Comparison of ENCODE assay signal across 22 cellular contexts in genomic region chr15:68184616-68185470, GRCh38. TPM values are rescaled to one million over a fixed set of nuclear protein-coding genes. Genes with fewer than 3 reads are reported as not detected.
DNase-seq lines count a peak whose midpoint lies in the region; ATAC-seq and TF ChIP-seq lines count a peak whose summit lies in the region.
"Had no signal": no experiment of that assay in that cellular context is flagged by ENCODE, and none has a peak within 500 bp of the region (broad histone marks: within the 10 kb centered on the region; RNA-seq: fewer than 3 reads in every experiment).

No MANE protein-coding gene starts in this region.

- DNase-seq in SK-N-SH (peak; percentile 8), esophagus muscularis mucosa (ENCODE audit: extremely low spot score) (no peak), WERI-Rb-1 (no peak), SW 1271 (lab: John Stamatoyannopoulos, UW) (no peak), SW480 (ENCODE audit: low spot score) (no peak)
- no peak for DNase-seq in stimulated activated naive CD8-positive, alpha-beta T cell treated with anti-CD3 and anti-CD28 coated beads, Interleukin-15, Interleukin-2, amounts not matched to agents 100 U/mL and 50 U/mL, for 24 hours
- DNase-seq: activated CD4-positive, alpha-beta T cell treated with anti-CD3 and anti-CD28 coated beads, Interleukin-2, amount 50 U/mL, for 1 hour; AML-193; brain microvascular endothelial cell; effector memory CD4-positive, alpha-beta T cell; KG1; kidney; lower lobe of right lung; NCI-H187 treated with DMSO at 0.1 percent for 48 hours; NCI-H69 had no signal

- 87% methylated on average over 4 of the region's 5 CpGs for WGBS in SK-N-SH (ENCODE audit: low lambda C conversion rate)
- WGBS in esophagus muscularis mucosa = 92% methylated on average over 5 of the region's 5 CpGs

- POLR2A ChIA-PET in SK-N-SH (lab: Yijun Ruan, JAX) = interaction anchor here (0.7 kb wide), 1 partner anchor 44 kb away, joined by 3 read pairs; no protein-coding TSS in a partner anchor

- TF ChIP-seq POLR2A in esophagus muscularis mucosa (IDR thresholded peaks at IDR 0.05; ENCODE audit: low read depth) = no peak

- H3K27ac ChIP-seq in SK-N-SH (ENCODE audit: low read depth in 2 of 2, low read length in 1 of 2) = peak overlapping the region in 1 of 2 experiments; percentile 63; a peak in 2 of 4 replicates
- peak overlapping the region in 3 of 4 donors; percentile 31 to 84 (median 79) for H3K27ac ChIP-seq in esophagus muscularis mucosa (replicated peaks in 1 of 4)
- no peak overlapping the region for H3K27ac ChIP-seq in WERI-Rb-1
- H3K27ac ChIP-seq: 22Rv1, brain microvascular endothelial cell, lower lobe of right lung, suprapubic skin had no signal

- H3K4me1 ChIP-seq in SK-N-SH (ENCODE audit: control insufficient read depth in 1 of 2, insufficient read depth in 2 of 2, low read depth in 1 of 2, low read length in 1 of 2) (peaks cover 20 to 24% of the 10 kb centered on the region in 2 experiments), esophagus muscularis mucosa (peaks cover 25 to 57% (median 48%) of the 10 kb centered on the region in 4 donors)
- H3K4me1 ChIP-seq: HAP-1 had no signal

- H3K9me3 ChIP-seq in SK-N-SH = no peaks in the 10 kb centered on the region
- H3K9me3 ChIP-seq in esophagus muscularis mucosa = no peaks in the 10 kb centered on the region
- no peaks in the 10 kb centered on the region for H3K9me3 ChIP-seq in WERI-Rb-1 (ENCODE audit: severe bottlenecking)
- H3K9me3 ChIP-seq: HAP-1, lower lobe of right lung, suprapubic skin had no signal

- no peaks in the 10 kb centered on the region; the same call in 1 of the 2 replicates for H3K79me2 ChIP-seq in SK-N-SH (ENCODE audit: insufficient read depth)

- H3K36me3 Mint-ChIP-seq in stimulated activated naive CD8-positive, alpha-beta T cell treated with anti-CD3 and anti-CD28 coated beads, Interleukin-15, Interleukin-2, amounts not matched to agents 100 ng/mL and 50 ng/mL, for 24 hours (ENCODE audit: low read depth) = peaks cover 75% of the 10 kb centered on the region

- peaks cover 33% of the 10 kb centered on the region for H3F3A ChIP-seq in SK-N-SH (replicated peaks; ENCODE audit: insufficient read depth)

- no peak overlapping the region for H2AFZ ChIP-seq in SK-N-SH (ENCODE audit: low read depth)

- H3K4me3 Mint-ChIP-seq in stimulated activated naive CD8-positive, alpha-beta T cell treated with anti-CD3 and anti-CD28 coated beads, Interleukin-15, Interleukin-2, amounts not matched to agents 100 ng/mL and 50 ng/mL, for 24 hours = no peak overlapping the region
- H3K4me3 Mint-ChIP-seq: neural crest cell had no signal

- TF ChIP-seq CTCF in SK-N-SH (IDR thresholded peaks at IDR 0.05) = no peak
- TF ChIP-seq CTCF in esophagus muscularis mucosa (IDR thresholded peaks at IDR 0.05) = no peak
- no peak for TF ChIP-seq CTCF in WERI-Rb-1 (IDR thresholded peaks at IDR 0.05; ENCODE audit: low read depth, low read length)

- no peaks in the 10 kb centered on the region for H3K9me3 Mint-ChIP-seq in stimulated activated naive CD8-positive, alpha-beta T cell treated with anti-CD3 and anti-CD28 coated beads, Interleukin-15, Interleukin-2, amounts not matched to agents 100 ng/mL and 50 ng/mL, for 24 hours
- H3K9me3 Mint-ChIP-seq: neural crest cell had no signal

- H3K27me3 ChIP-seq in SK-N-SH (ENCODE audit: insufficient read depth) = no peaks in the 10 kb centered on the region
- no peaks in the 10 kb centered on the region for H3K27me3 ChIP-seq in esophagus muscularis mucosa
- H3K27me3 ChIP-seq in WERI-Rb-1 (ENCODE audit: insufficient read depth, low read depth, severe bottlenecking) = no peaks in the 10 kb centered on the region
- H3K27me3 ChIP-seq: brain microvascular endothelial cell, suprapubic skin had no signal

- no peak for ATAC-seq in SK-N-SH treated with all-trans-retinoic acid at 6 μM for 48 hours
- no peak for ATAC-seq in stimulated activated naive CD8-positive, alpha-beta T cell treated with anti-CD3 and anti-CD28 coated beads, Interleukin-15, Interleukin-2, amounts not matched to agents 100 U/mL and 50 U/mL, for 24 hours

- no peaks in the 10 kb centered on the region for H3K9me2 ChIP-seq in SK-N-SH

- H3K4me3 ChIP-seq in SK-N-SH (ENCODE audit: low read depth in 2 of 2, low read length in 1 of 2) = no peak overlapping the region
- H3K4me3 ChIP-seq in esophagus muscularis mucosa = no peak overlapping the region
- no peak overlapping the region for H3K4me3 ChIP-seq in WERI-Rb-1 (ENCODE audit: low read depth, low read length)
- H3K4me3 ChIP-seq: HAP-1, lower lobe of right lung, suprapubic skin had no signal

- TF ChIP-seq EP300 in SK-N-SH (IDR thresholded peaks at IDR 0.05; ENCODE audit: borderline replicate concordance in 1 of 2, low read depth in 1 of 2, low read length in 1 of 2) (peak in 1 of 2 experiments; percentile 73; a peak in 2 of 4 replicates), esophagus muscularis mucosa (IDR thresholded peaks at IDR 0.05) (no peak)

- no peak overlapping the region for H3K9ac ChIP-seq in SK-N-SH

- peaks cover 3% of the 10 kb centered on the region for H3K4me1 Mint-ChIP-seq in stimulated activated naive CD8-positive, alpha-beta T cell treated with anti-CD3 and anti-CD28 coated beads, Interleukin-15, Interleukin-2, amounts not matched to agents 100 ng/mL and 50 ng/mL, for 24 hours (ENCODE audit: low read depth)
- H3K4me1 Mint-ChIP-seq: neural crest cell had no signal

- H3K4me2 ChIP-seq in SK-N-SH = no peak overlapping the region

- H3K36me3 ChIP-seq in SK-N-SH (replicated peaks in 1 of 2; ENCODE audit: control insufficient read depth in 1 of 2, insufficient read depth in 2 of 2, low read length in 1 of 2) (peaks cover 43 to 46% of the 10 kb centered on the region in 2 experiments), esophagus muscularis mucosa (peaks cover 9 to 56% (median 45%) of the 10 kb centered on the region in 4 donors), WERI-Rb-1 (peaks cover 57% of the 10 kb centered on the region)

- intact Hi-C loops in esophagus muscularis mucosa (cut with DNase I) = no loop called here

- H3K27ac Mint-ChIP-seq in stimulated activated naive CD8-positive, alpha-beta T cell treated with anti-CD3 and anti-CD28 coated beads, Interleukin-15, Interleukin-2, amounts not matched to agents 100 ng/mL and 50 ng/mL, for 24 hours = peak overlapping the region; percentile 17
- H3K27ac Mint-ChIP-seq: progenitor cell of endocrine pancreas had no signal

- no peak for TF ChIP-seq RAD21 in SK-N-SH (IDR thresholded peaks at IDR 0.05; ENCODE audit: low read length)

- no peaks in the 10 kb centered on the region for H3K27me3 Mint-ChIP-seq in stimulated activated naive CD8-positive, alpha-beta T cell treated with anti-CD3 and anti-CD28 coated beads, Interleukin-15, Interleukin-2, amounts not matched to agents 100 ng/mL and 50 ng/mL, for 24 hours
- H3K27me3 Mint-ChIP-seq: progenitor cell of endocrine pancreas had no signal

- CTCF ChIA-PET in SK-N-SH (lab: Yijun Ruan, JAX) = interaction anchor here (0.9 to 3.2 kb wide), 8 partner anchors 11 to 321 kb away, joined by 3 to 14 read pairs (median 3); no protein-coding TSS in a partner anchor

- no peaks in the 10 kb centered on the region for H4K20me1 ChIP-seq in SK-N-SH (ENCODE audit: insufficient read depth)

TF ChIP-seq in SK-N-SH, 30 proteins besides CTCF, POLR2A, EP300 and RAD21:
- peak; percentile 59; the same call in 1 of the 2 replicates for TF ChIP-seq GATA2 (CRISPR knock-in tag; IDR thresholded peaks at IDR 0.05)
- TF ChIP-seq POLR2AphosphoS5 (IDR thresholded peaks at IDR 0.05; ENCODE audit: low read depth, low read length) = no peak
- TF ChIP-seq IRF3 (IDR thresholded peaks at IDR 0.05; ENCODE audit: low read depth, low read length) = no peak

TF ChIP-seq in SK-N-SH treated with all-trans-retinoic acid at 6 μM for 48 hours, 23 proteins besides CTCF, POLR2A, EP300 and RAD21:
- TF ChIP-seq ESRRG (CRISPR knock-in tag; IDR thresholded peaks at IDR 0.05) (no peak), ARNTL (CRISPR knock-in tag; IDR thresholded peaks at IDR 0.05; ENCODE audit: borderline replicate concordance, low read depth) (no peak), ZFP30 (CRISPR knock-in tag; IDR thresholded peaks at IDR 0.05) (no peak), PPARA (CRISPR knock-in tag; IDR thresholded peaks at IDR 0.05; ENCODE audit: borderline replicate concordance) (no peak)

RNA-seq across cellular contexts. Expression of gene CALML4, which starts 20.3 kb away (rescaled TPM):
- 3.1 and 3.2 TPM in 2 replicates for polyA plus RNA-seq in SK-N-SH (2012; rRNA removed)
- 2.3 and 3.9 TPM in 2 replicates for polyA plus RNA-seq in SK-N-SH (2012; cell fraction: cytosol; rRNA removed)
- 18.6 and 20.9 TPM in 2 replicates for polyA plus RNA-seq in SK-N-SH (2012; cell fraction: nucleus; rRNA removed)
- total RNA-seq in esophagus muscularis mucosa = 10 to 100 TPM; 14.2 to 45.8 (median 32.1) TPM

RNA-seq across cellular contexts. Expression of gene CLN6, which starts 44.7 kb away (rescaled TPM):
- 27.5 and 32.2 TPM in 2 replicates for polyA plus RNA-seq in SK-N-SH (2012; rRNA removed)
- polyA plus RNA-seq in SK-N-SH (2012; cell fraction: cytosol; rRNA removed) = 11.8 and 23.4 TPM in 2 replicates
- 23.2 and 33.0 TPM in 2 replicates for polyA plus RNA-seq in SK-N-SH (2012; cell fraction: nucleus; rRNA removed)
- total RNA-seq in esophagus muscularis mucosa = 10 to 100 TPM; 13.4 to 18.2 (median 16.1) TPM
